Comparison of ENCODE assay signal across 2 cellular contexts in genomic region chr1:156602557-156602993, GRCh38.
TF ChIP-seq lines count a peak whose summit lies in the region.

No MANE protein-coding gene starts in this region.

TF ChIP-seq in SK-N-SH, 30 proteins besides CTCF, POLR2A, EP300 and RAD21:
- TF ChIP-seq FOSL2 (IDR thresholded peaks at IDR 0.05; ENCODE audit: borderline replicate concordance, low read depth) = no peak
- no peak for TF ChIP-seq IRF3 (IDR thresholded peaks at IDR 0.05; ENCODE audit: low read depth, low read length)
- no peak for TF ChIP-seq JUND (IDR thresholded peaks at IDR 0.05)
- no peak for TF ChIP-seq TEAD4 (IDR thresholded peaks at IDR 0.05; ENCODE audit: borderline replicate concordance, insufficient read depth)
- no peak for TF ChIP-seq TAF1 (IDR thresholded peaks at IDR 0.05; ENCODE audit: borderline replicate concordance, low read depth, low read length)
- TF ChIP-seq PBX3 (IDR thresholded peaks at IDR 0.05) = no peak
- no peak for TF ChIP-seq FOXJ3 (CRISPR knock-in tag; IDR thresholded peaks at IDR 0.05)
- no peak for TF ChIP-seq CHD2 (IDR thresholded peaks at IDR 0.05; ENCODE audit: low read length, partially characterized antibody)

TF ChIP-seq in SK-N-SH treated with all-trans-retinoic acid at 6 μM for 48 hours, 23 proteins besides CTCF, POLR2A, EP300 and RAD21:
- TF ChIP-seq RARB (CRISPR knock-in tag; IDR thresholded peaks at IDR 0.05) = no peak
- no peak for TF ChIP-seq BACH2 (CRISPR knock-in tag; IDR thresholded peaks at IDR 0.05; ENCODE audit: borderline replicate concordance)
- TF ChIP-seq ZNF565 (CRISPR knock-in tag; conservative IDR thresholded peaks at IDR 0.05; ENCODE audit: low read depth) = no peak
- TF ChIP-seq, protein P1, sequence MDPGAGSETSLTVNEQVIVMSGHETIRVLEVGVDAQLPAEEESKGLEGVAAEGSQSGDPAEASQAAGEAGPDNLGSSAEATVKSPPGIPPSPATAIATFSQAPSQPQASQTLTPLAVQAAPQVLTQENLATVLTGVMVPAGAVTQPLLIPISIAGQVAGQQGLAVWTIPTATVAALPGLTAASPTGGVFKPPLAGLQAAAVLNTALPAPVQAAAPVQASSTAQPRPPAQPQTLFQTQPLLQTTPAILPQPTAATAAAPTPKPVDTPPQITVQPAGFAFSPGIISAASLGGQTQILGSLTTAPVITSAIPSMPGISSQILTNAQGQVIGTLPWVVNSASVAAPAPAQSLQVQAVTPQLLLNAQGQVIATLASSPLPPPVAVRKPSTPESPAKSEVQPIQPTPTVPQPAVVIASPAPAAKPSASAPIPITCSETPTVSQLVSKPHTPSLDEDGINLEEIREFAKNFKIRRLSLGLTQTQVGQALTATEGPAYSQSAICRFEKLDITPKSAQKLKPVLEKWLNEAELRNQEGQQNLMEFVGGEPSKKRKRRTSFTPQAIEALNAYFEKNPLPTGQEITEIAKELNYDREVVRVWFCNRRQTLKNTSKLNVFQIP (CRISPR knock-in tag; IDR thresholded peaks at IDR 0.05; ENCODE audit: borderline replicate concordance, low read depth) = no peak
- TF ChIP-seq, protein P2, sequence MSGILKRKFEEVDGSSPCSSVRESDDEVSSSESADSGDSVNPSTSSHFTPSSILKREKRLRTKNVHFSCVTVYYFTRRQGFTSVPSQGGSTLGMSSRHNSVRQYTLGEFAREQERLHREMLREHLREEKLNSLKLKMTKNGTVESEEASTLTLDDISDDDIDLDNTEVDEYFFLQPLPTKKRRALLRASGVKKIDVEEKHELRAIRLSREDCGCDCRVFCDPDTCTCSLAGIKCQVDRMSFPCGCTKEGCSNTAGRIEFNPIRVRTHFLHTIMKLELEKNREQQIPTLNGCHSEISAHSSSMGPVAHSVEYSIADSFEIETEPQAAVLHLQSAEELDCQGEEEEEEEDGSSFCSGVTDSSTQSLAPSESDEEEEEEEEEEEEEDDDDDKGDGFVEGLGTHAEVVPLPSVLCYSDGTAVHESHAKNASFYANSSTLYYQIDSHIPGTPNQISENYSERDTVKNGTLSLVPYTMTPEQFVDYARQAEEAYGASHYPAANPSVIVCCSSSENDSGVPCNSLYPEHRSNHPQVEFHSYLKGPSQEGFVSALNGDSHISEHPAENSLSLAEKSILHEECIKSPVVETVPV (CRISPR knock-in tag; IDR thresholded peaks at IDR 0.05) = no peak
- TF ChIP-seq ISL1 (CRISPR knock-in tag; IDR thresholded peaks at IDR 0.05) = no peak
- TF ChIP-seq ESRRG (CRISPR knock-in tag; IDR thresholded peaks at IDR 0.05) = no peak
- no peak for TF ChIP-seq TOX (CRISPR knock-in tag; IDR thresholded peaks at IDR 0.05; ENCODE audit: borderline replicate concordance)
- no peak for TF ChIP-seq ARNTL (CRISPR knock-in tag; IDR thresholded peaks at IDR 0.05; ENCODE audit: borderline replicate concordance, low read depth)
- no peak for TF ChIP-seq TCF4 (CRISPR knock-in tag; IDR thresholded peaks at IDR 0.05; ENCODE audit: borderline replicate concordance)
- no peak for TF ChIP-seq GLIS3 (CRISPR knock-in tag; IDR thresholded peaks at IDR 0.05)
- no peak for TF ChIP-seq ZFP30 (CRISPR knock-in tag; IDR thresholded peaks at IDR 0.05)
- no peak for TF ChIP-seq PPARA (CRISPR knock-in tag; IDR thresholded peaks at IDR 0.05; ENCODE audit: borderline replicate concordance)
- TF ChIP-seq OSR1 (CRISPR knock-in tag; IDR thresholded peaks at IDR 0.05) = no peak
